Comparison of ENCODE assay signal across 19 cellular contexts in the genomic region with DNA sequence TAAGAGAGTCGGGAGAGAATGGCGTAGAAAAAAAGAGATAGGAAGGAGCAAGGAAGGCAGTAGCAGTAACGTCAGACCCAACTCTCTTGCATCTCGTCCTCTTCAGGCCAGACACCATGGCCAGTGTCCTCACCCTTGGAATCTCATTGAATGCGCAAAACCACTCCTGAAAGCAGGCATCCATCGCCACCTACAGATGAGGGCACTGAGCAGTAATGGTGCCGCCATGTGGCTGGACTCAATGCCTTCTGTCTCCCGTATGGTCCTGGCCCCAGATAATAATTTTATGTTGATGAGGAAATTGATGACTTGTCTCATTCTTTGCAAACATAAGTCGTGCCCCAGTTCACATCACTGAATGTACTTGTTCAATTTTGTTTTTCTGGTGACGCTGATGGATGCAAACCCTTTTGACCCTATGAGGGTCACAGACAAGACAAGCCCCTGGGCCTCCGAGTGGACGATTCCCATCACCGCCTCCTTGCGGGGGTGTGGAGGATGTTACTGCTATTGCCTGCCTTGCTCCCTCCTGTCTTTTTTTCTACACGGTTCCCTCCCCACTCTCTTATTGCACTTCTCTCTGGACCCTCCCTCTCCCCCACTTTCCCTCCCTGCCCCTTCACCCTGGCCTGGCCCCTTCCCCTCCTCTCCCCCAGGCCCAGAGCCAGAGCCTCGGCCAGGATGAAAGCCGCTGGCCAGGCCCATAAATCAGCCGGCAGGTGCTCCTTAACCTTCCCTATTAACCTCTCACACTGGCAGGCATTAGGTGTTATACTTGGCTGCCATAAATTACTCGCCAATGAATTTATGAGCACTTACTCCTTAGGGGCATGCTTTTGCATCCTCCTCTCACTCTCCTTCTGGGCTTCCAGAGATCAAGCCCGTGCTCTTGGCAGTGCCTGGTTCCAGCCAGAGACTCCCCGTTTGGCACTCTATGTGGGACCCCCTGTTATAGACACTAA. TPM values are rescaled to one million over a fixed set of nuclear protein-coding genes. Genes with fewer than 3 reads are reported as not detected.
DNase-seq lines count a peak whose midpoint lies in the region; TF ChIP-seq lines count a peak whose summit lies in the region.
"Had no signal": no experiment of that assay in that cellular context is flagged by ENCODE, and none has a peak within 500 bp of the region (broad histone marks: within the 10 kb centered on the region; RNA-seq: fewer than 3 reads in every experiment).

No MANE protein-coding gene starts in this region.

- H3K4me3 ChIP-seq in astrocyte of the cerebellum (ENCODE audit: low read depth, low read length) (no peak overlapping the region), coronary artery (no peak overlapping the region)

- in situ Hi-C loops in astrocyte of the cerebellum (cut with HindIII; ENCODE audit: low sequenced_read_pairs): no loop called here

- no peak overlapping the region for H3K27ac ChIP-seq in coronary artery

- TF ChIP-seq CTCF in astrocyte of the cerebellum (IDR thresholded peaks at IDR 0.05; ENCODE audit: low read depth, low read length, missing control alignments): peak; percentile 7
- no peak for TF ChIP-seq CTCF in coronary artery (IDR thresholded peaks at IDR 0.05)

- intact Hi-C loops in posterior vena cava (cut with DNase I): no loop called here

- DNase-seq in NCI-H2227 (lab: John Stamatoyannopoulos, UW; ENCODE audit: unreplicated experiment) (peak; percentile 27), NCI-H2227 treated with DMSO at 0.1 percent for 48 hours (lab: John Stamatoyannopoulos, UW) (no peak), NCI-H1105 (lab: John Stamatoyannopoulos, UW) (peak; percentile 27), astrocyte of the cerebellum (ENCODE audit: low read depth) (no peak), posterior vena cava (ENCODE audit: low spot score) (peak; percentile 38), NCI-H524 treated with DMSO at 0.1 percent for 48 hours (lab: John Stamatoyannopoulos, UW) (no peak), NCI-H128 (lab: John Stamatoyannopoulos, UW; ENCODE audit: unreplicated experiment) (no peak), coronary artery (ENCODE audit: low spot score) (no peak)
- DNase-seq: activated CD4-positive, alpha-beta T cell treated with anti-CD3 and anti-CD28 coated beads for 1 hour; activated CD8-positive, alpha-beta memory T cell treated with anti-CD3 and anti-CD28 coated beads, Interleukin-2, amount 50 U/mL, for 48 hours; activated naive CD4-positive, alpha-beta T cell treated with anti-CD3 and anti-CD28 coated beads, Interleukin-2, amount 50 U/mL, for 16 hours; NCI-H187 treated with DMSO at 0.1 percent for 48 hours; nucleus accumbens; OCI-M1; small intestine; stimulated activated naive CD8-positive, alpha-beta T cell treated with anti-CD3 and anti-CD28 coated beads, Interleukin-15, Interleukin-2, amounts not matched to agents 100 U/mL and 50 U/mL, for 24 hours had no signal

RNA-seq across cellular contexts. Expression of a gene that starts 18.1 kb away (rescaled TPM):
- not detected for total RNA-seq in posterior vena cava
- total RNA-seq: endothelial cell of umbilical vein; mesenteric fat pad; T-helper 1 cell treated with Interleukin-12 subunit alpha and Interleukin-12 subunit beta and Interleukin-4 antibody, amounts not matched to agents 30 ng/mL and 1 ng/mL, for 36 hours had no signal

Comparison
In these comparisons a context has a peak if more than half of its experiments do, and no peak if none do; other contexts are left out.
1. DNase-seq: peak in NCI-H2227 (single experiment), NCI-H1105 (single experiment) and posterior vena cava (single experiment); none in NCI-H2227 treated with DMSO at 0.1 percent for 48 hours (single experiment), astrocyte of the cerebellum (single experiment), NCI-H524 treated with DMSO at 0.1 percent for 48 hours (single experiment), NCI-H128 (single experiment) and coronary artery (single experiment).